In the genomic region with DNA sequence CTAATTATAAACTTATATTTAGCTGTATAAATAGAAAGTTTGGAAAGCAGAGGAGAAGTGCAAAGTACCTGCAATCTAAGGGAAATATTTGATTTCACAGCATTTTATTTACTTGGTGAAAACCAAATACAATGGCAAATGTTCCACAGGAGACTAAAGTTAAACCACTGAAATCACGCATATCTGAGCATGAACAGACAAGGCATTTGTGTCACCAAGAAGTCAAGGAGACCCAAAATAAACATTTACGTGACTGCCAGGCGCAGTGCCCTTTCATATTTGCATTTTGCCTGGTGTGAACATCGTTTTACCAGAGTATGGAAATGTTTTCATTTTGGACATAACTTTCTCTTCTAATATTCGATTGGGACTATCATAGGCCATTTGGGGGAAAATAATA, we compare ENCODE assay signal across 1 cellular context.
A peak's percentile ranks its signal among the peaks of the same experiment; 100 is the strongest.
TF ChIP-seq lines count a peak whose summit lies in the region.

No MANE protein-coding gene starts in this region.

TF ChIP-seq in liver, 16 proteins besides CTCF, POLR2A, EP300 and RAD21 (continued from another document):
- TF ChIP-seq, protein P1, sequence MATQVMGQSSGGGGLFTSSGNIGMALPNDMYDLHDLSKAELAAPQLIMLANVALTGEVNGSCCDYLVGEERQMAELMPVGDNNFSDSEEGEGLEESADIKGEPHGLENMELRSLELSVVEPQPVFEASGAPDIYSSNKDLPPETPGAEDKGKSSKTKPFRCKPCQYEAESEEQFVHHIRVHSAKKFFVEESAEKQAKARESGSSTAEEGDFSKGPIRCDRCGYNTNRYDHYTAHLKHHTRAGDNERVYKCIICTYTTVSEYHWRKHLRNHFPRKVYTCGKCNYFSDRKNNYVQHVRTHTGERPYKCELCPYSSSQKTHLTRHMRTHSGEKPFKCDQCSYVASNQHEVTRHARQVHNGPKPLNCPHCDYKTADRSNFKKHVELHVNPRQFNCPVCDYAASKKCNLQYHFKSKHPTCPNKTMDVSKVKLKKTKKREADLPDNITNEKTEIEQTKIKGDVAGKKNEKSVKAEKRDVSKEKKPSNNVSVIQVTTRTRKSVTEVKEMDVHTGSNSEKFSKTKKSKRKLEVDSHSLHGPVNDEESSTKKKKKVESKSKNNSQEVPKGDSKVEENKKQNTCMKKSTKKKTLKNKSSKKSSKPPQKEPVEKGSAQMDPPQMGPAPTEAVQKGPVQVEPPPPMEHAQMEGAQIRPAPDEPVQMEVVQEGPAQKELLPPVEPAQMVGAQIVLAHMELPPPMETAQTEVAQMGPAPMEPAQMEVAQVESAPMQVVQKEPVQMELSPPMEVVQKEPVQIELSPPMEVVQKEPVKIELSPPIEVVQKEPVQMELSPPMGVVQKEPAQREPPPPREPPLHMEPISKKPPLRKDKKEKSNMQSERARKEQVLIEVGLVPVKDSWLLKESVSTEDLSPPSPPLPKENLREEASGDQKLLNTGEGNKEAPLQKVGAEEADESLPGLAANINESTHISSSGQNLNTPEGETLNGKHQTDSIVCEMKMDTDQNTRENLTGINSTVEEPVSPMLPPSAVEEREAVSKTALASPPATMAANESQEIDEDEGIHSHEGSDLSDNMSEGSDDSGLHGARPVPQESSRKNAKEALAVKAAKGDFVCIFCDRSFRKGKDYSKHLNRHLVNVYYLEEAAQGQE (IDR thresholded peaks at IDR 0.05): peak; percentile 52
- no peak for TF ChIP-seq HNF4G (IDR thresholded peaks at IDR 0.05)
- peak in 1 of 2 donors; percentile 39 for TF ChIP-seq EGR1 (IDR thresholded peaks at IDR 0.05; ENCODE audit: low read depth in 2 of 2)
- peak; percentile 74 for TF ChIP-seq FOXA2 (IDR thresholded peaks at IDR 0.05)
- peak; percentile 60 to 91 for TF ChIP-seq RXRA (IDR thresholded peaks at IDR 0.05)
- TF ChIP-seq NR2F2 (IDR thresholded peaks at IDR 0.05): no peak
- peak; percentile 45 for TF ChIP-seq FOXA1 (IDR thresholded peaks at IDR 0.05)
- peak; percentile 63 to 87 for TF ChIP-seq HNF4A (conservative IDR thresholded peaks at IDR 0.05)
- TF ChIP-seq YY1 (IDR thresholded peaks at IDR 0.05): peak; percentile 52
- peak in 1 of 2 donors; percentile 50 for TF ChIP-seq JUND (IDR thresholded peaks at IDR 0.05)
